In genomic region chr3:55160241-55160877, GRCh38 we compare ENCODE assay signal across 8 cellular contexts.
DNase-seq lines count a peak whose midpoint lies in the region; ATAC-seq, FAIRE-seq and TF ChIP-seq lines count a peak whose summit lies in the region.

No MANE protein-coding gene starts in this region.

- peaks cover 3% of the 10 kb centered on the region for H3K9me3 Mint-ChIP-seq in activated naive CD8-positive, alpha-beta T cell treated with anti-CD3 and anti-CD28 coated beads for 36 hours

- peak overlapping the region; percentile 9 for H3K4me3 ChIP-seq in choroid plexus epithelial cell (ENCODE audit: low read depth, low read length)

- ATAC-seq in GM18909 (IDR thresholded peaks at IDR 0.05; ENCODE audit: poor library complexity, unreplicated experiment), result peak; percentile 87
- peak; percentile 81 for ATAC-seq in HG03460 (IDR thresholded peaks at IDR 0.05; ENCODE audit: unreplicated experiment)

- TF ChIP-seq POLR2A in GM12891 (IDR thresholded peaks at IDR 0.05; ENCODE audit: low read depth, low read length), result no peak

- H3K4me1 Mint-ChIP-seq in activated naive CD8-positive, alpha-beta T cell treated with anti-CD3 and anti-CD28 coated beads for 36 hours, result no peaks in the 10 kb centered on the region

- FAIRE-seq in GM12891 (lab: Jason Lieb, UNC), result no peak

- DNase-seq in choroid plexus epithelial cell (ENCODE audit: low read depth) (peak; percentile 88), renal cortical epithelial cell (ENCODE audit: low read depth) (peak; percentile 97), mesenteric fat pad (ENCODE audit: low spot score) (no peak), GM12891 (ENCODE audit: insufficient read length, low spot score) (no peak)
- DNase-seq in stimulated activated naive CD4-positive, alpha-beta T cell (lab: John Stamatoyannopoulos, UW), result no peak
- no peak for DNase-seq in activated naive CD8-positive, alpha-beta T cell treated with anti-CD3 and anti-CD28 coated beads for 36 hours

- H3K4me3 Mint-ChIP-seq in activated naive CD8-positive, alpha-beta T cell treated with anti-CD3 and anti-CD28 coated beads for 36 hours, result no peak overlapping the region

- no peaks in the 10 kb centered on the region for H3K27me3 Mint-ChIP-seq in activated naive CD8-positive, alpha-beta T cell treated with anti-CD3 and anti-CD28 coated beads for 36 hours

- TF ChIP-seq CTCF in choroid plexus epithelial cell (conservative IDR thresholded peaks at IDR 0.05; ENCODE audit: low read depth, low read length), result no peak

- no peak overlapping the region for H3K27ac Mint-ChIP-seq in activated naive CD8-positive, alpha-beta T cell treated with anti-CD3 and anti-CD28 coated beads for 36 hours

- no peaks in the 10 kb centered on the region for H3K36me3 Mint-ChIP-seq in activated naive CD8-positive, alpha-beta T cell treated with anti-CD3 and anti-CD28 coated beads for 36 hours

TF ChIP-seq in GM12891, 5 proteins besides CTCF, POLR2A, EP300 and RAD21:
- TF ChIP-seq SPI1 (IDR thresholded peaks at IDR 0.05; ENCODE audit: low read depth, low read length) (no peak), PAX5 (IDR thresholded peaks at IDR 0.05; ENCODE audit: insufficient read depth, low read length, severe bottlenecking) (no peak), POLR2AphosphoS5 (IDR thresholded peaks at IDR 0.05; ENCODE audit: low read depth, low read length) (no peak), TAF1 (IDR thresholded peaks at IDR 0.05; ENCODE audit: low read depth, low read length) (no peak), POU2F2 (IDR thresholded peaks at IDR 0.05; ENCODE audit: low read depth, low read length) (no peak)

Comparison
In these comparisons a context has a peak if more than half of its experiments do, and no peak if none do; other contexts are left out.
1. DNase-seq: peak in choroid plexus epithelial cell (single experiment) and renal cortical epithelial cell (single experiment); none in stimulated activated naive CD4-positive, alpha-beta T cell (0 of 6), mesenteric fat pad (single experiment), activated naive CD8-positive, alpha-beta T cell treated with anti-CD3 and anti-CD28 coated beads for 36 hours (single experiment) and GM12891 (single experiment).